In the genomic region with DNA sequence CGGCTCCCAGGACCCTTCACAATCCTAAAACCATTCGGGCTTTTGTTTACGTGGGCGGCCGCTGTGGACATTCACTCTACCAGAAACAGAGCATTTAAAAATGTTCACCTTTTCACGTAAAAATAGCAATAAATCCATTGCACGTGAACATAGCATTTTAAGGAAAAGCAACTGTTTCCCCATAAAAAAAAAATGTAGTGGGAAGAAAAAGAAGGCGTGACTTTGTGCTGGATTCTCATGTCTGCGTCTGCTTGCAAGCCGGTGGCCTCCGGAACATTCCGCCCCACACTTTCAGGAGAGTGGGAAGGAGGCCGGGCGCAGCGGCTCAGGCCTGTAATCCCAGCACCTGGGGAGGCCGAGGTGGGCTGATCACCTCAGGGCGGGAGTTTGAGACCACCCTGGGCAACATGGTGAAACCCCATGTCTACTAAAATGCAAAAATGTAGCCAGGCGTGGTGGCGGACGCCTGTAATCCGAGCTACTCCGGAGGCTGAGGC, we compare ENCODE assay signal across 2 cellular contexts.
TF ChIP-seq lines count a peak whose summit lies in the region.

No MANE protein-coding gene starts in this region.

TF ChIP-seq in SK-N-SH, 30 proteins besides CTCF, POLR2A, EP300 and RAD21 (continued from another document):
- TF ChIP-seq, protein P1, sequence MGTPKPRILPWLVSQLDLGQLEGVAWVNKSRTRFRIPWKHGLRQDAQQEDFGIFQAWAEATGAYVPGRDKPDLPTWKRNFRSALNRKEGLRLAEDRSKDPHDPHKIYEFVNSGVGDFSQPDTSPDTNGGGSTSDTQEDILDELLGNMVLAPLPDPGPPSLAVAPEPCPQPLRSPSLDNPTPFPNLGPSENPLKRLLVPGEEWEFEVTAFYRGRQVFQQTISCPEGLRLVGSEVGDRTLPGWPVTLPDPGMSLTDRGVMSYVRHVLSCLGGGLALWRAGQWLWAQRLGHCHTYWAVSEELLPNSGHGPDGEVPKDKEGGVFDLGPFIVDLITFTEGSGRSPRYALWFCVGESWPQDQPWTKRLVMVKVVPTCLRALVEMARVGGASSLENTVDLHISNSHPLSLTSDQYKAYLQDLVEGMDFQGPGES (IDR thresholded peaks at IDR 0.05; ENCODE audit: low read depth, low read length), result no peak
- no peak for TF ChIP-seq ELF1 (IDR thresholded peaks at IDR 0.05)
- TF ChIP-seq, protein P2, sequence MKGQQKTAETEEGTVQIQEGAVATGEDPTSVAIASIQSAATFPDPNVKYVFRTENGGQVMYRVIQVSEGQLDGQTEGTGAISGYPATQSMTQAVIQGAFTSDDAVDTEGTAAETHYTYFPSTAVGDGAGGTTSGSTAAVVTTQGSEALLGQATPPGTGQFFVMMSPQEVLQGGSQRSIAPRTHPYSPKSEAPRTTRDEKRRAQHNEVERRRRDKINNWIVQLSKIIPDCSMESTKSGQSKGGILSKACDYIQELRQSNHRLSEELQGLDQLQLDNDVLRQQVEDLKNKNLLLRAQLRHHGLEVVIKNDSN (IDR thresholded peaks at IDR 0.05; ENCODE audit: borderline replicate concordance, low read depth), result no peak

TF ChIP-seq in SK-N-SH treated with all-trans-retinoic acid at 6 μM for 48 hours, 23 proteins besides CTCF, POLR2A, EP300 and RAD21 (continued from another document):
- TF ChIP-seq TOX (CRISPR knock-in tag; IDR thresholded peaks at IDR 0.05; ENCODE audit: borderline replicate concordance) (no peak), ZC3H10 (CRISPR knock-in tag; IDR thresholded peaks at IDR 0.05) (no peak), RARB (CRISPR knock-in tag; IDR thresholded peaks at IDR 0.05) (no peak), OSR1 (CRISPR knock-in tag; IDR thresholded peaks at IDR 0.05) (no peak)
